18 cellular contexts compared by ENCODE assay signal in the genomic region with DNA sequence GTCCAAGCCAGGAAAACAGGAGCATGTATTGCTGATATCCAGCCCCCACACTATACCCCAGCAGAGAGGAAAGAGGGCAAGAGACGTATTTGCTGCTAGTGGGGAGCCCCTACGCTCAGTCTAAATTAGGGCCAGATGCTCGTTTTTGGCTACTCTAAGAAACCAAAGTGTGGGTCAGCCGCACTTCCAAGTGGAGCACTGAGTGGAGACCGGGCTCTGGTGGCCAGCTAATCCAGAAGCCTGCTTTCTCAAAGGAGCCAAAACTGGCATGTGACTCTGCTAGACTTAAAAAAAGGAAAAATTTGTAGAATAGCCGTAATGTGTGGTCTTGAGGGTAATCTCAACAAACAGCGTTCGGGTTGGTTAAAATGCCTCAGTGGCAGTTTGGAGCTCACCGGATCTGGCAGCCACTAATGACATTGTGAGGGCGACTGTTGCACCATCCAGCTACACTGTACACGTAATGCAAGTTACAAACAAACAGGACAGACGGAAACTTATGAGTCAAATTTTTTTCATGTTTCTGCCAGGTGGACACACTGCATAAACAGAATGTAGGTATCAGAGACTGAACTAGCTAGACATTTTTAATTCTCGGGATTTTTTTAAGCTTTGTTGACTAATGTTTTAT.
"Had no signal": no experiment of that assay in that cellular context is flagged by ENCODE, and none has a peak within 500 bp of the region (broad histone marks: within the 10 kb centered on the region; RNA-seq: fewer than 3 reads in every experiment).

No MANE protein-coding gene starts in this region.

- H3K27me3 ChIP-seq: colonic mucosa, heart left ventricle, thyroid gland, vagina had no signal

- H3K36me3 ChIP-seq: colonic mucosa, heart left ventricle, thyroid gland, vagina had no signal

- H3K4me3 ChIP-seq: colonic mucosa, skin epidermis, thyroid gland, vagina had no signal

- H3K4me1 ChIP-seq: colonic mucosa, thyroid gland, vagina had no signal

- H3K4me3 Mint-ChIP-seq: activated naive CD8-positive, alpha-beta T cell treated with anti-CD3 and anti-CD28 coated beads for 36 hours; activated T-cell treated with anti-CD3 and anti-CD28 coated beads, Interleukin-2, amount 50 U/mL, for 24 hours; nephron; stimulated activated naive CD8-positive, alpha-beta T cell treated with anti-CD3 and anti-CD28 coated beads, Interleukin-15, amount 100 ng/mL, for 72 hours had no signal

- ATAC-seq: heart left ventricle; left lobe of liver; SK-N-SH treated with all-trans-retinoic acid at 6 μM for 48 hours; stimulated activated naive CD8-positive, alpha-beta T cell treated with anti-CD3 and anti-CD28 coated beads, Interleukin-15, amount 100 ng/mL, for 72 hours had no signal

- H3K27me3 Mint-ChIP-seq: activated naive CD8-positive, alpha-beta T cell treated with anti-CD3 and anti-CD28 coated beads for 36 hours; activated T-cell treated with anti-CD3 and anti-CD28 coated beads, Interleukin-2, amount 50 U/mL, for 24 hours; stimulated activated naive CD8-positive, alpha-beta T cell treated with anti-CD3 and anti-CD28 coated beads, Interleukin-15, amount 100 ng/mL, for 72 hours had no signal

- H3K27ac ChIP-seq: colonic mucosa, skin epidermis, thyroid gland, vagina had no signal

- H3K4me1 Mint-ChIP-seq: activated naive CD8-positive, alpha-beta T cell treated with anti-CD3 and anti-CD28 coated beads for 36 hours; stimulated activated naive CD8-positive, alpha-beta T cell treated with anti-CD3 and anti-CD28 coated beads, Interleukin-15, amount 100 ng/mL, for 72 hours had no signal

- H3K27ac Mint-ChIP-seq: activated naive CD8-positive, alpha-beta T cell treated with anti-CD3 and anti-CD28 coated beads for 36 hours; activated T-cell treated with anti-CD3 and anti-CD28 coated beads, Interleukin-2, amount 50 U/mL, for 24 hours; stimulated activated naive CD8-positive, alpha-beta T cell treated with anti-CD3 and anti-CD28 coated beads, Interleukin-15, amount 100 ng/mL, for 72 hours had no signal

- H3K9me3 Mint-ChIP-seq: activated naive CD8-positive, alpha-beta T cell treated with anti-CD3 and anti-CD28 coated beads for 36 hours had no signal

- H3K9me3 ChIP-seq: colonic mucosa, thyroid gland had no signal

- DNase-seq: activated CD4-positive, alpha-beta T cell treated with anti-CD3 and anti-CD28 coated beads, Interleukin-2, amount 50 U/mL, for 1 hour; activated CD4-positive, CD25-positive, alpha-beta regulatory T cell; activated gamma-delta T cell treated with Interleukin-2 at 50 U/mL for 16 hours; activated naive CD8-positive, alpha-beta T cell treated with anti-CD3 and anti-CD28 coated beads for 36 hours; activated T-cell treated with anti-CD3 and anti-CD28 coated beads, Interleukin-2, amount 50 U/mL, for 24 hours; colonic mucosa; effector CD4-positive, alpha-beta T cell; foreskin melanocyte; heart left ventricle; islet precursor cell; stimulated activated CD4-positive, alpha-beta T cell treated with anti-CD3 and anti-CD28 coated beads, Interleukin-4, amount 100 ng/mL, for 4 hours; stimulated activated naive CD8-positive, alpha-beta T cell treated with anti-CD3 and anti-CD28 coated beads, Interleukin-15, amount 100 ng/mL, for 72 hours; thyroid gland had no signal
